In the genomic region with DNA sequence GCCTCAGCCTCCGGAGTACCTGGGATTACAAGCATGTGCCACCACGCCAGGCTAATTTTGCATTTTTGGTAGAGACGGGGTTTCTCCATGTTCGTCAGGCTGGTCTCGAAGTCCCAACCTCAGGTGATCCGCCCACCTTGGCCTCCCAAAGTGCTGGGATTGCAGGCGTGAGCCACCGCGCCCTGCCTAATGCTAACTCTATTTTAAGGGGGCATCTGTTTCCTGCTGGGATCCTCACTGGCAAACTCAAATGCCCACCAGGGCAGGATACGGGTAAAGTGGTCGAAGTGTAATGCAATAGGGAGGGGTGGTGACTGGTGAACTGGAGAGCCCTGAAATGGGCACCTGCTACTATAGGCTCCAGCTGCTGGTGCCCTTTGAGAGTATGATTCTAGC, we compare ENCODE assay signal across 16 cellular contexts.
DNase-seq lines count a peak whose midpoint lies in the region; ATAC-seq, FAIRE-seq and TF ChIP-seq lines count a peak whose summit lies in the region.
"Had no signal": no experiment of that assay in that cellular context is flagged by ENCODE, and none has a peak within 500 bp of the region (broad histone marks: within the 10 kb centered on the region; RNA-seq: fewer than 3 reads in every experiment).

No MANE protein-coding gene starts in this region.

- H3K9me3 Mint-ChIP-seq in IgD-negative memory B cell: no peaks in the 10 kb centered on the region
- H3K9me3 Mint-ChIP-seq: CD4-positive, alpha-beta memory T cell; HFFc6 had no signal

- no peak overlapping the region for H2AK5ac ChIP-seq in trophoblast cell (ENCODE audit: low read length)

- DNase-seq in K562 (ENCODE audit: extremely low read depth in 1 of 4, low spot score in 3 of 4) (no peak), trophoblast cell (no peak), NCI-H524 treated with DMSO at 0.1 percent for 48 hours (lab: John Stamatoyannopoulos, UW) (no peak), activated gamma-delta T cell treated with Interleukin-2 at 50 U/mL for 16 hours (no peak)
- DNase-seq: 8988T; C1 segment of cervical spinal cord; CD4-positive, alpha-beta memory T cell; DND-41; GDM1; HCEC 1CT; HFFc6; KG1 had no signal

- H3K79me1 ChIP-seq in trophoblast cell (ENCODE audit: low read length): peaks cover 11% of the 10 kb centered on the region

- peak overlapping the region in 7 of 11 experiments; percentile 2 to 37 (median 31); a peak in 7 of 22 replicates for H3K4me2 ChIP-seq in BLaER1 treated with 17β-estradiol and CSF1 and Interleukin-3, amounts not matched to agents 10 nM and 100 nM
- no peak overlapping the region for H3K4me2 ChIP-seq in K562 (ENCODE audit: insufficient read depth, low read length)
- H3K4me2 ChIP-seq in trophoblast cell (ENCODE audit: low read length): no peak overlapping the region

- no peak overlapping the region for H3K4me3 ChIP-seq in BLaER1 treated with 17β-estradiol and CSF1 and Interleukin-3, amounts not matched to agents 10 nM and 100 nM
- H3K4me3 ChIP-seq in K562: no peak overlapping the region
- no peak overlapping the region for H3K4me3 ChIP-seq in trophoblast cell (ENCODE audit: low read depth, low read length)

- peak overlapping the region; percentile 25 for H2BK120ac ChIP-seq in trophoblast cell (ENCODE audit: insufficient read depth, low read length, poor library complexity)

- CTCF ChIA-PET in K562 (lab: Yijun Ruan, JAX; ENCODE audit: low intra/inter-chr PET ratio): no interaction called here

- H3K79me2 ChIP-seq in K562 (ENCODE audit: control insufficient read depth, insufficient read depth, low read length) (no peaks in the 10 kb centered on the region), trophoblast cell (ENCODE audit: control insufficient read depth, insufficient read depth, low read length, poor library complexity) (no peaks in the 10 kb centered on the region)

- H2BK5ac ChIP-seq in trophoblast cell (ENCODE audit: low read depth, low read length, poor library complexity): no peak overlapping the region

- peak overlapping the region in 2 of 3 donors; percentile 17 to 76 for H3K27ac Mint-ChIP-seq in IgD-negative memory B cell
- H3K27ac Mint-ChIP-seq: CD4-positive, alpha-beta memory T cell; HFFc6 had no signal

- peaks cover 19 to 55% (median 37%) of the 10 kb centered on the region in 10 experiments for H3K4me1 ChIP-seq in BLaER1 treated with 17β-estradiol and CSF1 and Interleukin-3, amounts not matched to agents 10 nM and 100 nM
- H3K4me1 ChIP-seq in K562 (replicated peaks in 1 of 2; ENCODE audit: control insufficient read depth in 2 of 2, insufficient read depth in 2 of 2, low read length in 2 of 2): peaks cover 0 to 4% of the 10 kb centered on the region in 2 experiments; a peak in 2 of 5 replicates
- peaks cover 7 to 9% of the 10 kb centered on the region in 2 experiments for H3K4me1 ChIP-seq in trophoblast cell (ENCODE audit: control insufficient read depth in 1 of 2, insufficient read depth in 2 of 2, low read length in 2 of 2)

- H3K9me3 ChIP-seq in BLaER1 treated with 17β-estradiol and CSF1 and Interleukin-3, amounts not matched to agents 10 nM and 100 nM (replicated peaks in 1 of 11): no peaks in the 10 kb centered on the region
- H3K9me3 ChIP-seq in K562 (replicated peaks; ENCODE audit: control insufficient read depth, insufficient read depth, low read depth, low read length) (no peaks in the 10 kb centered on the region), trophoblast cell (ENCODE audit: insufficient read depth, low read depth, low read length) (no peaks in the 10 kb centered on the region)

- 93% methylated on average over 11 of the region's 11 CpGs for WGBS in K562 (ENCODE audit: insufficient coverage, low coverage, missing lambda C conversion rate)
- no CpG with 5 or more reads among the region's 11 CpGs for WGBS in trophoblast cell (ENCODE audit: extremely low coverage, insufficient coverage, insufficient read length)

- peaks cover 2% of the 10 kb centered on the region for H3K36me3 Mint-ChIP-seq in IgD-negative memory B cell
- H3K36me3 Mint-ChIP-seq: CD4-positive, alpha-beta memory T cell had no signal

- ATAC-seq in K562: no peak
- ATAC-seq in GM21825 (IDR thresholded peaks at IDR 0.05; ENCODE audit: unreplicated experiment): no peak

- H2AFZ ChIP-seq in K562 (ENCODE audit: low read depth, low read length): no peak overlapping the region
- no peak overlapping the region for H2AFZ ChIP-seq in trophoblast cell (ENCODE audit: insufficient read depth, low read length, poor library complexity)

- no peak for TF ChIP-seq RAD21 in K562 (CRISPR knock-in tag; conservative IDR thresholded peaks at IDR 0.05 in 1 of 2, IDR thresholded peaks at IDR 0.05 in 1 of 2)

- no peak overlapping the region for H3K4me3 Mint-ChIP-seq in IgD-negative memory B cell
- H3K4me3 Mint-ChIP-seq: HFFc6 had no signal

- TF ChIP-seq POLR2A in K562 (conservative IDR thresholded peaks at IDR 0.05): no peak

- no peak overlapping the region for H3K4ac ChIP-seq in trophoblast cell (ENCODE audit: low read depth, low read length)

- H4K8ac ChIP-seq in trophoblast cell (ENCODE audit: low read depth, low read length): no peak overlapping the region

- H3K27ac ChIP-seq in BLaER1 treated with 17β-estradiol and CSF1 and Interleukin-3, amounts not matched to agents 10 nM and 100 nM: no peak overlapping the region
- H3K27ac ChIP-seq in K562 (ENCODE audit: extremely low read depth, low read depth, low read length) (no peak overlapping the region), trophoblast cell (ENCODE audit: low read depth, low read length) (peak overlapping the region; percentile 40)

- H3K9me1 ChIP-seq in K562 (ENCODE audit: control insufficient read depth, insufficient read depth, low read length): peaks cover under 1% of the 10 kb centered on the region

- H3K4me1 Mint-ChIP-seq in IgD-negative memory B cell: peaks cover 20 to 34% (median 23%) of the 10 kb centered on the region in 3 donors

- POLR2A ChIA-PET in K562 (lab: Yijun Ruan, JAX): no interaction called here

- H3K27me3 ChIP-seq in BLaER1 treated with 17β-estradiol and CSF1 and Interleukin-3, amounts not matched to agents 10 nM and 100 nM: no peaks in the 10 kb centered on the region
- no peaks in the 10 kb centered on the region for H3K27me3 ChIP-seq in K562 (ENCODE audit: control insufficient read depth in 2 of 2, insufficient read depth in 2 of 2, low read length in 2 of 2)
- H3K27me3 ChIP-seq in trophoblast cell (ENCODE audit: insufficient read depth, low read length): no peaks in the 10 kb centered on the region

- H4K12ac ChIP-seq in trophoblast cell (ENCODE audit: low read depth, low read length): no peak overlapping the region

- H4K91ac ChIP-seq in trophoblast cell (ENCODE audit: low read depth, low read length): peak overlapping the region; percentile 55

- no peak overlapping the region for H3K14ac ChIP-seq in trophoblast cell (ENCODE audit: low read length)

- TF ChIP-seq CTCF in K562 (IDR thresholded peaks at IDR 0.05 in 2 of 3, conservative IDR thresholded peaks at IDR 0.05 in 1 of 3; ENCODE audit: insufficient read depth in 2 of 3, low read depth in 1 of 3, low read length in 3 of 3): no peak

- no peak overlapping the region for H3K18ac ChIP-seq in trophoblast cell (ENCODE audit: low read length)

- H3K27me3 Mint-ChIP-seq in IgD-negative memory B cell: no peaks in the 10 kb centered on the region
- H3K27me3 Mint-ChIP-seq: CD4-positive, alpha-beta memory T cell had no signal

- H3K23ac ChIP-seq in trophoblast cell (ENCODE audit: low read length): no peak overlapping the region

- no TSS peak for BruUV-seq in K562 (replicated peaks; lab: Mats Ljungman, UMichigan)

- H3K9ac ChIP-seq in BLaER1 treated with 17β-estradiol and CSF1 and Interleukin-3, amounts not matched to agents 10 nM and 100 nM: no peak overlapping the region
- H3K9ac ChIP-seq in K562 (ENCODE audit: insufficient read depth in 1 of 2, low read depth in 2 of 2, low read length in 2 of 2) (no peak overlapping the region), trophoblast cell (ENCODE audit: low read length) (no peak overlapping the region)

- H2BK12ac ChIP-seq in trophoblast cell (ENCODE audit: low read length): peak overlapping the region; percentile 82

- in situ Hi-C loops in K562 (cut with MboI): no loop called here

- H3K36me3 ChIP-seq in BLaER1 treated with 17β-estradiol and CSF1 and Interleukin-3, amounts not matched to agents 10 nM and 100 nM: no peaks in the 10 kb centered on the region
- no peaks in the 10 kb centered on the region for H3K36me3 ChIP-seq in K562 (ENCODE audit: control insufficient read depth, insufficient read depth, low read length)
- H3K36me3 ChIP-seq in trophoblast cell (ENCODE audit: control insufficient read depth in 1 of 2, insufficient read depth in 2 of 2, low read length in 2 of 2): no peaks in the 10 kb centered on the region

- no peaks in the 10 kb centered on the region for H4K20me1 ChIP-seq in BLaER1 treated with 17β-estradiol and CSF1 and Interleukin-3, amounts not matched to agents 10 nM and 100 nM
- no peaks in the 10 kb centered on the region for H4K20me1 ChIP-seq in K562 (replicated peaks; ENCODE audit: control insufficient read depth, insufficient read depth, low read length)

- intact Hi-C loops in K562 (cut with micrococcal nuclease): no loop called here

- no peak for TF ChIP-seq EP300 in K562 (IDR thresholded peaks at IDR 0.05; ENCODE audit: low read length)

- FAIRE-seq in K562 (lab: Jason Lieb, UNC): no peak
- FAIRE-seq: GM12892 had no signal

TF ChIP-seq in K562, 482 proteins besides CTCF, POLR2A, EP300 and RAD21 (continues in another document):
- TF ChIP-seq HMGN3 (IDR thresholded peaks at IDR 0.05; ENCODE audit: borderline replicate concordance, extremely low read depth, insufficient read length, low read depth, low read length) (no peak), HMBOX1 (IDR thresholded peaks at IDR 0.05) (no peak), ZNF140 (CRISPR knock-in tag; IDR thresholded peaks at IDR 0.05) (no peak), EWSR1 (IDR thresholded peaks at IDR 0.05; ENCODE audit: borderline replicate concordance, low read depth, partially characterized antibody) (peak; percentile 16), MYC (IDR thresholded peaks at IDR 0.05; ENCODE audit: low read depth, low read length) (no peak), MYC (CRISPR knock-in tag; IDR thresholded peaks at IDR 0.05; ENCODE audit: borderline replicate concordance, low read depth) (no peak), JUND (IDR thresholded peaks at IDR 0.05; ENCODE audit: borderline replicate concordance, low read depth, low read length) (no peak), JUND (tag; IDR thresholded peaks at IDR 0.05; ENCODE audit: borderline replicate concordance, low read depth, low read length) (no peak), NEUROD1 (IDR thresholded peaks at IDR 0.05; ENCODE audit: borderline replicate concordance, low read depth, low read length, partially characterized antibody) (no peak)

Comparison
In these comparisons a context has a peak if more than half of its experiments do, and no peak if none do; other contexts are left out.
1. H3K4me2 ChIP-seq: peak in BLaER1 treated with 17β-estradiol and CSF1 and Interleukin-3, amounts not matched to agents 10 nM and 100 nM (7 of 11); none in K562 (single experiment) and trophoblast cell (single experiment).